8 cellular contexts compared by ENCODE assay signal in genomic region chr19:4638828-4639530, GRCh38. TPM values are rescaled to one million over a fixed set of nuclear protein-coding genes. Genes with fewer than 3 reads are reported as not detected.
A peak's percentile ranks its signal among the peaks of the same experiment; 100 is the strongest.
DNase-seq lines count a peak whose midpoint lies in the region; ATAC-seq and TF ChIP-seq lines count a peak whose summit lies in the region.

TSS of gene TNFAIP8L1 (plus strand) at chr19:4639516. CDS start at chr19:4651870, 12,354 bp downstream.

- no peaks in the 10 kb centered on the region for H3K27me3 ChIP-seq in kidney epithelial cell (ENCODE audit: control insufficient read depth, insufficient read depth, low read length)

- no peak for TF ChIP-seq CTCF in AG09319 (IDR thresholded peaks at IDR 0.05; ENCODE audit: low read depth, low read length)
- no peak for TF ChIP-seq CTCF in kidney epithelial cell (IDR thresholded peaks at IDR 0.05; ENCODE audit: insufficient read depth, low read length, poor library complexity, severe bottlenecking)

- peak; percentile 62 for ATAC-seq in HG03378 (IDR thresholded peaks at IDR 0.05; ENCODE audit: unreplicated experiment)

- no peaks in the 10 kb centered on the region for H3K36me3 ChIP-seq in kidney epithelial cell (ENCODE audit: control insufficient read depth, insufficient read depth, low read length)

- peak; percentile 28 for TF ChIP-seq POLR2A in GM19099 (IDR thresholded peaks at IDR 0.05; ENCODE audit: extremely low read depth, insufficient read length, low read depth)

- peak; percentile 84 for DNase-seq in AG09319 (ENCODE audit: extremely low read depth, low read depth)
- peak; percentile 90 for DNase-seq in NCI-H446 treated with DMSO at 0.1 percent for 48 hours (lab: John Stamatoyannopoulos, UW)
- DNase-seq in activated CD4-positive, CD25-positive, alpha-beta regulatory T cell treated with anti-CD3 and anti-CD28 coated beads, Interleukin-2, amount 50 U/mL, for 72 hours = peak; percentile 100
- peak; percentile 73 to 90 for DNase-seq in cerebellar nuclear complex (lab: John Stamatoyannopoulos, UW)
- peak; percentile 44 for DNase-seq in kidney epithelial cell (ENCODE audit: low read depth)
- DNase-seq in stimulated activated CD4-positive, alpha-beta T cell treated with anti-CD3 and anti-CD28 coated beads, Interleukin-15, amount 100 ng/mL, for 1 hour (ENCODE audit: low read depth in 1 of 2, low spot score in 1 of 2) = peak; percentile 99

- H3K4me3 ChIP-seq in kidney epithelial cell (ENCODE audit: low read depth, low read length) = peak within 1 kb of the TSS; percentile 84

RNA-seq across cellular contexts. Expression of gene TNFAIP8L1, which starts in this region (rescaled TPM):
- 0.75 and 1.2 TPM in 2 replicates for total RNA-seq in kidney epithelial cell

Comparison
In these comparisons a context has a peak if more than half of its experiments do, and no peak if none do; other contexts are left out.
1. Peak in every context shown above with its lines: DNase-seq, ATAC-seq and H3K4me3 ChIP-seq.
2. DNase-seq: peak in every context shown above with its lines; median percentile 100 in activated CD4-positive, CD25-positive, alpha-beta regulatory T cell treated with anti-CD3 and anti-CD28 coated beads, Interleukin-2, amount 50 U/mL, for 72 hours; 99 in stimulated activated CD4-positive, alpha-beta T cell treated with anti-CD3 and anti-CD28 coated beads, Interleukin-15, amount 100 ng/mL, for 1 hour; 90 in NCI-H446 treated with DMSO at 0.1 percent for 48 hours; 84 in AG09319; 82 in cerebellar nuclear complex; 44 in kidney epithelial cell.